1 cellular context compared by ENCODE assay signal in genomic region chr5:177491429-177491945, GRCh38.
TF ChIP-seq lines count a peak whose summit lies in the region.

No MANE protein-coding gene starts in this region.

TF ChIP-seq in HepG2, 621 proteins besides CTCF, POLR2A, EP300 and RAD21 (continued from another document and continues in another):
- TF ChIP-seq, protein P1, sequence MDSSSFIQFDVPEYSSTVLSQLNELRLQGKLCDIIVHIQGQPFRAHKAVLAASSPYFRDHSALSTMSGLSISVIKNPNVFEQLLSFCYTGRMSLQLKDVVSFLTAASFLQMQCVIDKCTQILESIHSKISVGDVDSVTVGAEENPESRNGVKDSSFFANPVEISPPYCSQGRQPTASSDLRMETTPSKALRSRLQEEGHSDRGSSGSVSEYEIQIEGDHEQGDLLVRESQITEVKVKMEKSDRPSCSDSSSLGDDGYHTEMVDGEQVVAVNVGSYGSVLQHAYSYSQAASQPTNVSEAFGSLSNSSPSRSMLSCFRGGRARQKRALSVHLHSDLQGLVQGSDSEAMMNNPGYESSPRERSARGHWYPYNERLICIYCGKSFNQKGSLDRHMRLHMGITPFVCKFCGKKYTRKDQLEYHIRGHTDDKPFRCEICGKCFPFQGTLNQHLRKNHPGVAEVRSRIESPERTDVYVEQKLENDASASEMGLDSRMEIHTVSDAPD (CRISPR knock-in tag; IDR thresholded peaks at IDR 0.05): no peak
- TF ChIP-seq ETV5 (CRISPR knock-in tag; IDR thresholded peaks at IDR 0.05; ENCODE audit: borderline replicate concordance) (peak; percentile 22; the same call in 1 of the 2 replicates), ZBTB20 (CRISPR knock-in tag; IDR thresholded peaks at IDR 0.05; ENCODE audit: borderline replicate concordance, low read depth) (no peak), ZBTB42 (CRISPR knock-in tag; IDR thresholded peaks at IDR 0.05) (no peak), ZNF24 (IDR thresholded peaks at IDR 0.05) (no peak), SKI (IDR thresholded peaks at IDR 0.05; ENCODE audit: partially characterized antibody) (peak; percentile 20), HNRNPK (IDR thresholded peaks at IDR 0.05; ENCODE audit: low read depth, low read length, poor library complexity, severe bottlenecking) (peak; percentile 84), RARG (CRISPR knock-in tag; IDR thresholded peaks at IDR 0.05; ENCODE audit: low read depth) (no peak), SIN3B (IDR thresholded peaks at IDR 0.05; ENCODE audit: low read length) (no peak), SOX5 (CRISPR knock-in tag; IDR thresholded peaks at IDR 0.05; ENCODE audit: borderline replicate concordance) (no peak), MTA1 (CRISPR knock-in tag; IDR thresholded peaks at IDR 0.05; ENCODE audit: borderline replicate concordance) (0 out of 2 replicates have a peak, but pooled peaks have one; percentile 56), ZNF775 (CRISPR knock-in tag; IDR thresholded peaks at IDR 0.05; ENCODE audit: borderline replicate concordance) (no peak), ZNF749 (CRISPR knock-in tag; IDR thresholded peaks at IDR 0.05; ENCODE audit: borderline replicate concordance) (no peak), CAMTA2 (CRISPR knock-in tag; IDR thresholded peaks at IDR 0.05; ENCODE audit: borderline replicate concordance) (no peak), BRD4 (CRISPR knock-in tag; IDR thresholded peaks at IDR 0.05) (no peak), ZNF704 (CRISPR knock-in tag; IDR thresholded peaks at IDR 0.05; ENCODE audit: borderline replicate concordance) (no peak), NFIB (CRISPR knock-in tag; IDR thresholded peaks at IDR 0.05; ENCODE audit: borderline replicate concordance) (no peak), BHLHE40 (IDR thresholded peaks at IDR 0.05; ENCODE audit: low read length) (0 out of 2 replicates have a peak, but pooled peaks have one; percentile 12), KMT2B (CRISPR knock-in tag; IDR thresholded peaks at IDR 0.05) (no peak), ZNF383 (CRISPR knock-in tag; IDR thresholded peaks at IDR 0.05; ENCODE audit: borderline replicate concordance) (no peak), ZNF605 (CRISPR knock-in tag; IDR thresholded peaks at IDR 0.05) (no peak), ZNF740 (CRISPR knock-in tag; IDR thresholded peaks at IDR 0.05) (peak; percentile 62), NAIF1 (CRISPR knock-in tag; IDR thresholded peaks at IDR 0.05; ENCODE audit: borderline replicate concordance) (no peak), ZNF850 (CRISPR knock-in tag; conservative IDR thresholded peaks at IDR 0.05) (no peak), SIX1 (CRISPR knock-in tag; IDR thresholded peaks at IDR 0.05; ENCODE audit: borderline replicate concordance) (no peak), ZNF616 (CRISPR knock-in tag; IDR thresholded peaks at IDR 0.05; ENCODE audit: low read depth) (no peak), DR1 (CRISPR knock-in tag; IDR thresholded peaks at IDR 0.05) (no peak), ZBTB7A (CRISPR knock-in tag; IDR thresholded peaks at IDR 0.05) (peak; percentile 96)
- TF ChIP-seq, protein P2, sequence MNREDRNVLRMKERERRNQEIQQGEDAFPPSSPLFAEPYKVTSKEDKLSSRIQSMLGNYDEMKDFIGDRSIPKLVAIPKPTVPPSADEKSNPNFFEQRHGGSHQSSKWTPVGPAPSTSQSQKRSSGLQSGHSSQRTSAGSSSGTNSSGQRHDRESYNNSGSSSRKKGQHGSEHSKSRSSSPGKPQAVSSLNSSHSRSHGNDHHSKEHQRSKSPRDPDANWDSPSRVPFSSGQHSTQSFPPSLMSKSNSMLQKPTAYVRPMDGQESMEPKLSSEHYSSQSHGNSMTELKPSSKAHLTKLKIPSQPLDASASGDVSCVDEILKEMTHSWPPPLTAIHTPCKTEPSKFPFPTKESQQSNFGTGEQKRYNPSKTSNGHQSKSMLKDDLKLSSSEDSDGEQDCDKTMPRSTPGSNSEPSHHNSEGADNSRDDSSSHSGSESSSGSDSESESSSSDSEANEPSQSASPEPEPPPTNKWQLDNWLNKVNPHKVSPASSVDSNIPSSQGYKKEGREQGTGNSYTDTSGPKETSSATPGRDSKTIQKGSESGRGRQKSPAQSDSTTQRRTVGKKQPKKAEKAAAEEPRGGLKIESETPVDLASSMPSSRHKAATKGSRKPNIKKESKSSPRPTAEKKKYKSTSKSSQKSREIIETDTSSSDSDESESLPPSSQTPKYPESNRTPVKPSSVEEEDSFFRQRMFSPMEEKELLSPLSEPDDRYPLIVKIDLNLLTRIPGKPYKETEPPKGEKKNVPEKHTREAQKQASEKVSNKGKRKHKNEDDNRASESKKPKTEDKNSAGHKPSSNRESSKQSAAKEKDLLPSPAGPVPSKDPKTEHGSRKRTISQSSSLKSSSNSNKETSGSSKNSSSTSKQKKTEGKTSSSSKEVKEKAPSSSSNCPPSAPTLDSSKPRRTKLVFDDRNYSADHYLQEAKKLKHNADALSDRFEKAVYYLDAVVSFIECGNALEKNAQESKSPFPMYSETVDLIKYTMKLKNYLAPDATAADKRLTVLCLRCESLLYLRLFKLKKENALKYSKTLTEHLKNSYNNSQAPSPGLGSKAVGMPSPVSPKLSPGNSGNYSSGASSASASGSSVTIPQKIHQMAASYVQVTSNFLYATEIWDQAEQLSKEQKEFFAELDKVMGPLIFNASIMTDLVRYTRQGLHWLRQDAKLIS (CRISPR knock-in tag; IDR thresholded peaks at IDR 0.05): no peak
- TF ChIP-seq, protein P3, sequence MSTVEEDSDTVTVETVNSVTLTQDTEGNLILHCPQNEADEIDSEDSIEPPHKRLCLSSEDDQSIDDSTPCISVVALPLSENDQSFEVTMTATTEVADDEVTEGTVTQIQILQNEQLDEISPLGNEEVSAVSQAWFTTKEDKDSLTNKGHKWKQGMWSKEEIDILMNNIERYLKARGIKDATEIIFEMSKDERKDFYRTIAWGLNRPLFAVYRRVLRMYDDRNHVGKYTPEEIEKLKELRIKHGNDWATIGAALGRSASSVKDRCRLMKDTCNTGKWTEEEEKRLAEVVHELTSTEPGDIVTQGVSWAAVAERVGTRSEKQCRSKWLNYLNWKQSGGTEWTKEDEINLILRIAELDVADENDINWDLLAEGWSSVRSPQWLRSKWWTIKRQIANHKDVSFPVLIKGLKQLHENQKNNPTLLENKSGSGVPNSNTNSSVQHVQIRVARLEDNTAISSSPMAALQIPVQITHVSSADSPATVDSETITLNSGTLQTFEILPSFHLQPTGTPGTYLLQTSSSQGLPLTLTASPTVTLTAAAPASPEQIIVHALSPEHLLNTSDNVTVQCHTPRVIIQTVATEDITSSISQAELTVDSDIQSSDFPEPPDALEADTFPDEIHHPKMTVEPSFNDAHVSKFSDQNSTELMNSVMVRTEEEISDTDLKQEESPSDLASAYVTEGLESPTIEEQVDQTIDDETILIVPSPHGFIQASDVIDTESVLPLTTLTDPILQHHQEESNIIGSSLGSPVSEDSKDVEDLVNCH (CRISPR knock-in tag; IDR thresholded peaks at IDR 0.05): no peak
- TF ChIP-seq, protein P4, sequence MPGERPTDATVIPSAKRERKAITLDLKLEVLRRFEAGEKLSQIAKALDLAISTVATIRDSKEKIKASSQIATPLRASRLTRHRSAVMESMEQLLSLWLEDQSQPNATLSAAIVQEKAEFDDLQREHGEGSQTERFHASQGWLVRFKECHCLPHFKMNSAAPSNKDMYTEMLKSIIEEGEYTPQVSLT (CRISPR knock-in tag; IDR thresholded peaks at IDR 0.05; ENCODE audit: borderline replicate concordance, low read depth): no peak
- TF ChIP-seq, protein P5, sequence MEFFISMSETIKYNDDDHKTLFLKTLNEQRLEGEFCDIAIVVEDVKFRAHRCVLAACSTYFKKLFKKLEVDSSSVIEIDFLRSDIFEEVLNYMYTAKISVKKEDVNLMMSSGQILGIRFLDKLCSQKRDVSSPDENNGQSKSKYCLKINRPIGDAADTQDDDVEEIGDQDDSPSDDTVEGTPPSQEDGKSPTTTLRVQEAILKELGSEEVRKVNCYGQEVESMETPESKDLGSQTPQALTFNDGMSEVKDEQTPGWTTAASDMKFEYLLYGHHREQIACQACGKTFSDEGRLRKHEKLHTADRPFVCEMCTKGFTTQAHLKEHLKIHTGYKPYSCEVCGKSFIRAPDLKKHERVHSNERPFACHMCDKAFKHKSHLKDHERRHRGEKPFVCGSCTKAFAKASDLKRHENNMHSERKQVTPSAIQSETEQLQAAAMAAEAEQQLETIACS (CRISPR knock-in tag; IDR thresholded peaks at IDR 0.05): no peak
- TF ChIP-seq, protein P6, sequence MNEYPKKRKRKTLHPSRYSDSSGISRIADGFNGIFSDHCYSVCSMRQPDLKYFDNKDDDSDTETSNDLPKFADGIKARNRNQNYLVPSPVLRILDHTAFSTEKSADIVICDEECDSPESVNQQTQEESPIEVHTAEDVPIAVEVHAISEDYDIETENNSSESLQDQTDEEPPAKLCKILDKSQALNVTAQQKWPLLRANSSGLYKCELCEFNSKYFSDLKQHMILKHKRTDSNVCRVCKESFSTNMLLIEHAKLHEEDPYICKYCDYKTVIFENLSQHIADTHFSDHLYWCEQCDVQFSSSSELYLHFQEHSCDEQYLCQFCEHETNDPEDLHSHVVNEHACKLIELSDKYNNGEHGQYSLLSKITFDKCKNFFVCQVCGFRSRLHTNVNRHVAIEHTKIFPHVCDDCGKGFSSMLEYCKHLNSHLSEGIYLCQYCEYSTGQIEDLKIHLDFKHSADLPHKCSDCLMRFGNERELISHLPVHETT (CRISPR knock-in tag; conservative IDR thresholded peaks at IDR 0.05): no peak
- TF ChIP-seq, protein P7, sequence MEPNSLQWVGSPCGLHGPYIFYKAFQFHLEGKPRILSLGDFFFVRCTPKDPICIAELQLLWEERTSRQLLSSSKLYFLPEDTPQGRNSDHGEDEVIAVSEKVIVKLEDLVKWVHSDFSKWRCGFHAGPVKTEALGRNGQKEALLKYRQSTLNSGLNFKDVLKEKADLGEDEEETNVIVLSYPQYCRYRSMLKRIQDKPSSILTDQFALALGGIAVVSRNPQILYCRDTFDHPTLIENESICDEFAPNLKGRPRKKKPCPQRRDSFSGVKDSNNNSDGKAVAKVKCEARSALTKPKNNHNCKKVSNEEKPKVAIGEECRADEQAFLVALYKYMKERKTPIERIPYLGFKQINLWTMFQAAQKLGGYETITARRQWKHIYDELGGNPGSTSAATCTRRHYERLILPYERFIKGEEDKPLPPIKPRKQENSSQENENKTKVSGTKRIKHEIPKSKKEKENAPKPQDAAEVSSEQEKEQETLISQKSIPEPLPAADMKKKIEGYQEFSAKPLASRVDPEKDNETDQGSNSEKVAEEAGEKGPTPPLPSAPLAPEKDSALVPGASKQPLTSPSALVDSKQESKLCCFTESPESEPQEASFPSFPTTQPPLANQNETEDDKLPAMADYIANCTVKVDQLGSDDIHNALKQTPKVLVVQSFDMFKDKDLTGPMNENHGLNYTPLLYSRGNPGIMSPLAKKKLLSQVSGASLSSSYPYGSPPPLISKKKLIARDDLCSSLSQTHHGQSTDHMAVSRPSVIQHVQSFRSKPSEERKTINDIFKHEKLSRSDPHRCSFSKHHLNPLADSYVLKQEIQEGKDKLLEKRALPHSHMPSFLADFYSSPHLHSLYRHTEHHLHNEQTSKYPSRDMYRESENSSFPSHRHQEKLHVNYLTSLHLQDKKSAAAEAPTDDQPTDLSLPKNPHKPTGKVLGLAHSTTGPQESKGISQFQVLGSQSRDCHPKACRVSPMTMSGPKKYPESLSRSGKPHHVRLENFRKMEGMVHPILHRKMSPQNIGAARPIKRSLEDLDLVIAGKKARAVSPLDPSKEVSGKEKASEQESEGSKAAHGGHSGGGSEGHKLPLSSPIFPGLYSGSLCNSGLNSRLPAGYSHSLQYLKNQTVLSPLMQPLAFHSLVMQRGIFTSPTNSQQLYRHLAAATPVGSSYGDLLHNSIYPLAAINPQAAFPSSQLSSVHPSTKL (CRISPR knock-in tag; IDR thresholded peaks at IDR 0.05): 0 out of 2 replicates have a peak, but pooled peaks have one; percentile 26
- TF ChIP-seq, protein P8, sequence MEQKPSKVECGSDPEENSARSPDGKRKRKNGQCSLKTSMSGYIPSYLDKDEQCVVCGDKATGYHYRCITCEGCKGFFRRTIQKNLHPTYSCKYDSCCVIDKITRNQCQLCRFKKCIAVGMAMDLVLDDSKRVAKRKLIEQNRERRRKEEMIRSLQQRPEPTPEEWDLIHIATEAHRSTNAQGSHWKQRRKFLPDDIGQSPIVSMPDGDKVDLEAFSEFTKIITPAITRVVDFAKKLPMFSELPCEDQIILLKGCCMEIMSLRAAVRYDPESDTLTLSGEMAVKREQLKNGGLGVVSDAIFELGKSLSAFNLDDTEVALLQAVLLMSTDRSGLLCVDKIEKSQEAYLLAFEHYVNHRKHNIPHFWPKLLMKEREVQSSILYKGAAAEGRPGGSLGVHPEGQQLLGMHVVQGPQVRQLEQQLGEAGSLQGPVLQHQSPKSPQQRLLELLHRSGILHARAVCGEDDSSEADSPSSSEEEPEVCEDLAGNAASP (CRISPR knock-in tag; IDR thresholded peaks at IDR 0.05; ENCODE audit: borderline replicate concordance): 0 out of 2 replicates have a peak, but pooled peaks have one; percentile 18
- TF ChIP-seq, protein P9, sequence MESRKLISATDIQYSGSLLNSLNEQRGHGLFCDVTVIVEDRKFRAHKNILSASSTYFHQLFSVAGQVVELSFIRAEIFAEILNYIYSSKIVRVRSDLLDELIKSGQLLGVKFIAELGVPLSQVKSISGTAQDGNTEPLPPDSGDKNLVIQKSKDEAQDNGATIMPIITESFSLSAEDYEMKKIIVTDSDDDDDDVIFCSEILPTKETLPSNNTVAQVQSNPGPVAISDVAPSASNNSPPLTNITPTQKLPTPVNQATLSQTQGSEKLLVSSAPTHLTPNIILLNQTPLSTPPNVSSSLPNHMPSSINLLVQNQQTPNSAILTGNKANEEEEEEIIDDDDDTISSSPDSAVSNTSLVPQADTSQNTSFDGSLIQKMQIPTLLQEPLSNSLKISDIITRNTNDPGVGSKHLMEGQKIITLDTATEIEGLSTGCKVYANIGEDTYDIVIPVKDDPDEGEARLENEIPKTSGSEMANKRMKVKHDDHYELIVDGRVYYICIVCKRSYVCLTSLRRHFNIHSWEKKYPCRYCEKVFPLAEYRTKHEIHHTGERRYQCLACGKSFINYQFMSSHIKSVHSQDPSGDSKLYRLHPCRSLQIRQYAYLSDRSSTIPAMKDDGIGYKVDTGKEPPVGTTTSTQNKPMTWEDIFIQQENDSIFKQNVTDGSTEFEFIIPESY (CRISPR knock-in tag; IDR thresholded peaks at IDR 0.05): peak; percentile 100
